ENCODE assay signal across 10 cellular contexts in the genomic region with DNA sequence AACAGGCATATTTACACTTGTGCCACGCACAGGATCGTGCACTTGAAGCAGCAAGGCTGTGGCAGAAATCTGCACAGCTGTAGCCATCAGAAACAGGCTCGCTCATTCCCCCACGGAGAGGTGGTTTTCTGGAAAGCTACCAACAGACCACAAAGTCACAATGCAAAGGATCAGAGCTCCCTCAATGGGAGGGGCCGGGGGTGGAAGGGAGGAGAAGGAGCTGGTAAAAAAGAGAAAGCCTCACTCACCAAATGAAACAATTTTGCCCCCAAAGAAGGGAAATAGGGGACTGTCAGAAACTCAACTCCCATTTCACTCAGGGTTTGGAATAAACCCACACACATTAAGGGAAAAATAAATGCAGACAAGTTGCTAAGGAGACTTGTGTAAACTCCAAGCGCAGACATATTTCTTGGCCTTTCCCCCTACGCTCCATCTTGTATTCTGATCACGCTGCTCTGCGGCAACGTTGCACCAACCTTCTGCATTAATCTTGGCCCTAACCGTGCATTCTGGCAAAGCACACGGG. TPM values are rescaled to one million over a fixed set of nuclear protein-coding genes. Genes with fewer than 3 reads are reported as not detected.
A peak's percentile ranks its signal among the peaks of the same experiment; 100 is the strongest.
DNase-seq lines count a peak whose midpoint lies in the region; ATAC-seq, FAIRE-seq and TF ChIP-seq lines count a peak whose summit lies in the region.
"Had no signal": no experiment of that assay in that cellular context is flagged by ENCODE, and none has a peak within 500 bp of the region (broad histone marks: within the 10 kb centered on the region; RNA-seq: fewer than 3 reads in every experiment).

No MANE protein-coding gene starts in this region.

- peak overlapping the region; percentile 35 for H3K9ac ChIP-seq in muscle layer of colon (ENCODE audit: low read length)

- TF ChIP-seq RAD21 in A549 (conservative IDR thresholded peaks at IDR 0.05 in 1 of 2, IDR thresholded peaks at IDR 0.05 in 1 of 2) = 0 out of 5 replicates have a peak, but pooled peaks of 1 of the 2 experiments have one; percentile 2

- H3K4me3 ChIP-seq in A549 = peak overlapping the region; percentile 47
- H3K4me3 ChIP-seq in muscle layer of colon (ENCODE audit: low read depth in 1 of 2, low read length in 2 of 2) = peak overlapping the region in 1 of 2 donors; percentile 64

- POLR2A ChIA-PET in A549 (lab: Yijun Ruan, JAX) = interaction anchor here (0.7 kb wide), 1 partner anchor 43 kb away, joined by 3 read pairs; no protein-coding TSS in a partner anchor

- H3K4me2 ChIP-seq in A549 = peak overlapping the region; percentile 97

- no peak for TF ChIP-seq EP300 in A549 (IDR thresholded peaks at IDR 0.05)

- FAIRE-seq in A549 (lab: Jason Lieb, UNC) = no peak
- FAIRE-seq: urothelium cell line had no signal

- H3K9me3 ChIP-seq in A549 (no peaks in the 10 kb centered on the region), muscle layer of colon (ENCODE audit: low read length) (no peaks in the 10 kb centered on the region)

- H3K4me1 ChIP-seq in A549 (peaks cover 74% of the 10 kb centered on the region), muscle layer of colon (ENCODE audit: insufficient read depth, low read length) (peaks cover 25% of the 10 kb centered on the region)

- TF ChIP-seq POLR2A in A549 (IDR thresholded peaks at IDR 0.05; ENCODE audit: low read length) (no peak), erythroblast (IDR thresholded peaks at IDR 0.05; ENCODE audit: low read length) (no peak)

- no peaks in the 10 kb centered on the region for H3K36me3 ChIP-seq in muscle layer of colon (ENCODE audit: insufficient read depth, low read length)

- H3K27me3 ChIP-seq in muscle layer of colon (ENCODE audit: control insufficient read depth in 1 of 2, insufficient read depth in 2 of 2, low read length in 2 of 2) = no peaks in the 10 kb centered on the region

- H3K27ac ChIP-seq in A549 (peak overlapping the region; percentile 91 to 93), epithelial cell of prostate (peak overlapping the region; percentile 74), muscle layer of colon (ENCODE audit: low read depth, low read length) (peak overlapping the region; percentile 79)

- CTCF ChIA-PET in A549 (lab: Yijun Ruan, JAX) = interaction anchor here (1.0 to 4.4 kb wide), 2 partner anchors 43 to 44 kb away, joined by 3 to 14 read pairs; a partner anchor contains a TSS

- WGBS in A549 (ENCODE audit: missing lambda C conversion rate) = 6% methylated on average over 12 of the region's 12 CpGs

- DNase-seq in A549 (ENCODE audit: low read depth in 1 of 2, low spot score in 1 of 2) = peak in 1 of 2 experiments; percentile 23
- DNase-seq in NCI-H187 (lab: John Stamatoyannopoulos, UW) = peak; percentile 79 to 97
- DNase-seq in epithelial cell of prostate (ENCODE audit: low read depth, low spot score) = no peak
- DNase-seq in SHP77 (lab: John Stamatoyannopoulos, UW) = no peak
- DNase-seq in erythroblast (lab: John Stamatoyannopoulos, UW) = no peak
- DNase-seq in activated naive CD4-positive, alpha-beta T cell treated with anti-CD3 and anti-CD28 coated beads, Interleukin-2, amount 50 U/mL, for 16 hours = no peak
- no peak for DNase-seq in mesenteric fat pad (ENCODE audit: low spot score)
- DNase-seq: CD8-positive, alpha-beta T cell had no signal

- TF ChIP-seq CTCF in A549 (IDR thresholded peaks at IDR 0.05) = no peak

- peak; percentile 58 to 60; a peak in 5 of 6 replicates for ATAC-seq in A549
- ATAC-seq: CD8-positive, alpha-beta T cell had no signal

TF ChIP-seq in A549, 52 proteins besides CTCF, POLR2A, EP300 and RAD21:
- TF ChIP-seq, protein P1, sequence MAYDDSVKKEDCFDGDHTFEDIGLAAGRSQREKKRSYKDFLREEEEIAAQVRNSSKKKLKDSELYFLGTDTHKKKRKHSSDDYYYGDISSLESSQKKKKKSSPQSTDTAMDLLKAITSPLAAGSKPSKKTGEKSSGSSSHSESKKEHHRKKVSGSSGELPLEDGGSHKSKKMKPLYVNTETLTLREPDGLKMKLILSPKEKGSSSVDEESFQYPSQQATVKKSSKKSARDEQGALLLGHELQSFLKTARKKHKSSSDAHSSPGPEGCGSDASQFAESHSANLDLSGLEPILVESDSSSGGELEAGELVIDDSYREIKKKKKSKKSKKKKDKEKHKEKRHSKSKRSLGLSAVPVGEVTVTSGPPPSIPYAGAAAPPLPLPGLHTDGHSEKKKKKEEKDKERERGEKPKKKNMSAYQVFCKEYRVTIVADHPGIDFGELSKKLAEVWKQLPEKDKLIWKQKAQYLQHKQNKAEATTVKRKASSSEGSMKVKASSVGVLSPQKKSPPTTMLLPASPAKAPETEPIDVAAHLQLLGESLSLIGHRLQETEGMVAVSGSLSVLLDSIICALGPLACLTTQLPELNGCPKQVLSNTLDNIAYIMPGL (CRISPR knock-in tag; IDR thresholded peaks at IDR 0.05; ENCODE audit: borderline replicate concordance) = no peak
- TF ChIP-seq, protein P2, sequence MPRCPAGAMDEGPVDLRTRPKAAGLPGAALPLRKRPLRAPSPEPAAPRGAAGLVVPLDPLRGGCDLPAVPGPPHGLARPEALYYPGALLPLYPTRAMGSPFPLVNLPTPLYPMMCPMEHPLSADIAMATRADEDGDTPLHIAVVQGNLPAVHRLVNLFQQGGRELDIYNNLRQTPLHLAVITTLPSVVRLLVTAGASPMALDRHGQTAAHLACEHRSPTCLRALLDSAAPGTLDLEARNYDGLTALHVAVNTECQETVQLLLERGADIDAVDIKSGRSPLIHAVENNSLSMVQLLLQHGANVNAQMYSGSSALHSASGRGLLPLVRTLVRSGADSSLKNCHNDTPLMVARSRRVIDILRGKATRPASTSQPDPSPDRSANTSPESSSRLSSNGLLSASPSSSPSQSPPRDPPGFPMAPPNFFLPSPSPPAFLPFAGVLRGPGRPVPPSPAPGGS (IDR thresholded peaks at IDR 0.05) = no peak
- TF ChIP-seq, protein P3, sequence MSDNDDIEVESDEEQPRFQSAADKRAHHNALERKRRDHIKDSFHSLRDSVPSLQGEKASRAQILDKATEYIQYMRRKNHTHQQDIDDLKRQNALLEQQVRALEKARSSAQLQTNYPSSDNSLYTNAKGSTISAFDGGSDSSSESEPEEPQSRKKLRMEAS (IDR thresholded peaks at IDR 0.05) = peak; percentile 36
TF ChIP-seq in A549: peak in this region for 1.

RNA-seq across cellular contexts. Expression of a gene that starts 43.2 kb away (rescaled TPM):
- polyA plus RNA-seq in A549 (2011; rRNA removed) = 0.14 and 0.26 TPM in 2 replicates
- polyA plus RNA-seq in A549 (2012; cell fraction: cytosol; rRNA removed) = not detected in 2 replicates
- not detected in 2 replicates for polyA plus RNA-seq in A549 (2012; cell fraction: nucleus; rRNA removed)
- not detected in 3 replicates for polyA plus RNA-seq in A549 (2017; fragmentation: RNase III; extraction: RNeasy Plus Mini Kit Qiagen cat#74134 plus additional on column Dnase treatment)
- 1.3 and 4.1 TPM in 2 replicates for polyA minus RNA-seq in A549 (2011; rRNA and poly(A)+ RNA removed)
- total RNA-seq in mesenteric fat pad = 0.67 TPM
- total RNA-seq: CD8-positive, alpha-beta T cell had no signal

Comparison
In these comparisons a context has a peak if more than half of its experiments do, and no peak if none do; other contexts are left out.
1. DNase-seq: peak in NCI-H187 (2 of 2); none in epithelial cell of prostate (single experiment), SHP77 (0 of 2), erythroblast (0 of 2), activated naive CD4-positive, alpha-beta T cell treated with anti-CD3 and anti-CD28 coated beads, Interleukin-2, amount 50 U/mL, for 16 hours (single experiment) and mesenteric fat pad (single experiment).
2. Peak in every context shown above with its lines, with median percentiles within 50 percentile points of each other: H3K27ac ChIP-seq.